Comparison of ENCODE assay signal across 13 cellular contexts in genomic region chr1:182193908-182194550, GRCh38.
A peak's percentile ranks its signal among the peaks of the same experiment; 100 is the strongest.
DNase-seq lines count a peak whose midpoint lies in the region; ATAC-seq and TF ChIP-seq lines count a peak whose summit lies in the region.
"Had no signal": no experiment of that assay in that cellular context is flagged by ENCODE, and none has a peak within 500 bp of the region (broad histone marks: within the 10 kb centered on the region; RNA-seq: fewer than 3 reads in every experiment).

No MANE protein-coding gene starts in this region.

- TF ChIP-seq CTCF in spleen (IDR thresholded peaks at IDR 0.05 in 8 of 11, conservative IDR thresholded peaks at IDR 0.05 in 3 of 11): no peak
- no peak for TF ChIP-seq CTCF in neural progenitor cell (IDR thresholded peaks at IDR 0.05)

- H3K27ac ChIP-seq in spleen: peak overlapping the region in 6 of 8 donors; percentile 36 to 87 (median 64)
- H3K27ac ChIP-seq in neural progenitor cell: no peak overlapping the region

- no peak for TF ChIP-seq POLR2A in spleen (IDR thresholded peaks at IDR 0.05)

- H3K4me3 ChIP-seq in spleen (peak overlapping the region in 1 of 8 donors; percentile 29), neural progenitor cell (no peak overlapping the region)

- H3K4me1 ChIP-seq in spleen (peaks cover 5 to 37% (median 9%) of the 10 kb centered on the region in 6 donors), neural progenitor cell (peaks cover 11% of the 10 kb centered on the region)

- H3K4me1 Mint-ChIP-seq in neural progenitor cell: peaks cover 9% of the 10 kb centered on the region

- H3K4me2 ChIP-seq in neural progenitor cell: no peak overlapping the region

- H3K36me3 ChIP-seq in spleen: no peaks in the 10 kb centered on the region
- H3K36me3 ChIP-seq in neural progenitor cell: no peaks in the 10 kb centered on the region

- peaks cover 3% of the 10 kb centered on the region for H3K9me3 Mint-ChIP-seq in neural progenitor cell

- H4K20me1 ChIP-seq in neural progenitor cell (ENCODE audit: low read depth): no peaks in the 10 kb centered on the region

- H3K27me3 Mint-ChIP-seq in neural progenitor cell (ENCODE audit: insufficient read depth, low read depth): peaks cover 3% of the 10 kb centered on the region

- H3K79me2 ChIP-seq in neural progenitor cell (ENCODE audit: low read depth): no peaks in the 10 kb centered on the region

- H3K36me3 Mint-ChIP-seq in neural progenitor cell: no peaks in the 10 kb centered on the region

- peak; percentile 76 for ATAC-seq in Right ventricle myocardium superior (ENCODE audit: poor library complexity)
- ATAC-seq: stimulated activated naive CD8-positive, alpha-beta T cell treated with anti-CD3 and anti-CD28 coated beads, Interleukin-15, Interleukin-2, amounts not matched to agents 100 U/mL and 50 U/mL, for 24 hours had no signal

- no peak overlapping the region for H2AFZ ChIP-seq in neural progenitor cell (replicated peaks)

- DNase-seq in H4 (ENCODE audit: low spot score) (peak; percentile 61), SIG-M5 (lab: John Stamatoyannopoulos, UW) (peak; percentile 52), Right ventricle myocardium superior (peak; percentile 68), spleen (peak; percentile 79), neural progenitor cell (ENCODE audit: low spot score) (no peak), NCI-H510A (lab: John Stamatoyannopoulos, UW) (no peak), RKO (ENCODE audit: low spot score) (no peak), NCI-H1105 (lab: John Stamatoyannopoulos, UW) (no peak)
- DNase-seq: activated CD4-positive, alpha-beta T cell treated with anti-CD3 and anti-CD28 coated beads, Interleukin-2, amount 10 ng/mL, durations not matched to agents 24 days and 14 days; NCI-H1048; NCI-H748 treated with DMSO at 0.1 percent for 48 hours; stimulated activated naive CD8-positive, alpha-beta T cell treated with anti-CD3 and anti-CD28 coated beads, Interleukin-15, Interleukin-2, amounts not matched to agents 100 U/mL and 50 U/mL, for 24 hours; T-helper 1 cell had no signal

- 68 to 89% (median 78%) methylated on average over 4 of the region's 4 CpGs for WGBS in spleen, 5 donors

- no peak overlapping the region for H3K9ac ChIP-seq in neural progenitor cell

- H3K9me3 ChIP-seq in spleen (no peaks in the 10 kb centered on the region), neural progenitor cell (ENCODE audit: low read depth) (no peaks in the 10 kb centered on the region)

- H3K4me3 Mint-ChIP-seq in neural progenitor cell: no peak overlapping the region
- H3K4me3 Mint-ChIP-seq: activated CD4-positive, alpha-beta T cell treated with anti-CD3 and anti-CD28 coated beads, Interleukin-2, amount 10 ng/mL, durations not matched to agents 24 days and 14 days had no signal

- no peaks in the 10 kb centered on the region for H3F3A ChIP-seq in neural progenitor cell (ENCODE audit: low read depth)

- H3K27ac Mint-ChIP-seq in neural progenitor cell: no peak overlapping the region
- H3K27ac Mint-ChIP-seq: activated CD4-positive, alpha-beta T cell treated with anti-CD3 and anti-CD28 coated beads, Interleukin-2, amount 10 ng/mL, durations not matched to agents 24 days and 14 days had no signal

- H3K27me3 ChIP-seq in spleen (replicated peaks in 1 of 7) (no peaks in the 10 kb centered on the region), neural progenitor cell (no peaks in the 10 kb centered on the region)

- intact Hi-C loops in Right ventricle myocardium superior (cut with DNase I): loop anchor here (10.0 kb wide), 1 partner anchor 49 kb away; no protein-coding TSS in a partner anchor
- intact Hi-C loops in spleen (cut with DNase I; ENCODE audit: low total_unique reads): no loop called here

Comparison
In these comparisons a context has a peak if more than half of its experiments do, and no peak if none do; other contexts are left out.
1. DNase-seq: peak in H4 (single experiment), SIG-M5 (single experiment), Right ventricle myocardium superior (single experiment) and spleen (single experiment); none in neural progenitor cell (single experiment), NCI-H510A (single experiment), RKO (single experiment) and NCI-H1105 (single experiment).